ENCODE assay signal across 22 cellular contexts in genomic region chr15:43277231-43277823, GRCh38. TPM values are rescaled to one million over a fixed set of nuclear protein-coding genes. Genes with fewer than 3 reads are reported as not detected.
"Had no signal": no experiment of that assay in that cellular context is flagged by ENCODE, and none has a peak within 500 bp of the region (broad histone marks: within the 10 kb centered on the region; RNA-seq: fewer than 3 reads in every experiment).

No MANE protein-coding gene starts in this region.

- H3K36me3 Mint-ChIP-seq: activated naive CD8-positive, alpha-beta T cell treated with anti-CD3 and anti-CD28 coated beads, Interleukin-2, amount 10 ng/mL, durations not matched to agents 7 days and 5 days; brain had no signal

- H3K9me3 ChIP-seq: gastroesophageal sphincter, suprapubic skin, upper lobe of left lung had no signal

- H3K36me3 ChIP-seq: gastroesophageal sphincter, heart right ventricle, suprapubic skin, upper lobe of left lung had no signal

- H3K4me1 ChIP-seq: gastroesophageal sphincter, upper lobe of left lung had no signal

- H3K4me3 ChIP-seq: gastroesophageal sphincter, heart right ventricle, skin epidermis, suprapubic skin, upper lobe of left lung had no signal

- H3K4me1 Mint-ChIP-seq: activated naive CD8-positive, alpha-beta T cell treated with anti-CD3 and anti-CD28 coated beads, Interleukin-2, amount 10 ng/mL, durations not matched to agents 7 days and 5 days; brain; naive thymus-derived CD8-positive, alpha-beta T cell had no signal

- H3K27ac ChIP-seq: gastroesophageal sphincter, heart right ventricle, skin epidermis, upper lobe of left lung had no signal

- H3K27ac Mint-ChIP-seq: activated B cell treated with CpG ODN at 0.5 μM for 24 hours; activated CD8-positive, alpha-beta T cell treated with anti-CD3 and anti-CD28 coated beads for 36 hours; activated naive CD8-positive, alpha-beta T cell treated with anti-CD3 and anti-CD28 coated beads, Interleukin-2, amount 10 ng/mL, durations not matched to agents 7 days and 5 days; activated T-cell treated with anti-CD3 and anti-CD28 coated beads, Interleukin-2, amount 50 U/mL, for 72 hours; brain; naive thymus-derived CD8-positive, alpha-beta T cell; stimulated activated naive CD8-positive, alpha-beta T cell treated with anti-CD3 and anti-CD28 coated beads, Interleukin-15, Interleukin-2, amounts not matched to agents 100 ng/mL and 50 ng/mL, for 24 hours had no signal

- H3K27me3 ChIP-seq: upper lobe of left lung had no signal

- H3K27me3 Mint-ChIP-seq: activated B cell treated with CpG ODN at 0.5 μM for 24 hours; stimulated activated naive CD8-positive, alpha-beta T cell treated with anti-CD3 and anti-CD28 coated beads, Interleukin-15, Interleukin-2, amounts not matched to agents 100 ng/mL and 50 ng/mL, for 24 hours had no signal

- H3K9me3 Mint-ChIP-seq: activated B cell treated with CpG ODN at 0.5 μM for 24 hours; activated naive CD8-positive, alpha-beta T cell treated with anti-CD3 and anti-CD28 coated beads, Interleukin-2, amount 10 ng/mL, durations not matched to agents 7 days and 5 days; activated T-cell treated with anti-CD3 and anti-CD28 coated beads, Interleukin-2, amount 50 U/mL, for 72 hours had no signal

- H3K4me3 Mint-ChIP-seq: activated B cell treated with CpG ODN at 0.5 μM for 24 hours; activated CD8-positive, alpha-beta T cell treated with anti-CD3 and anti-CD28 coated beads for 36 hours; activated naive CD8-positive, alpha-beta T cell treated with anti-CD3 and anti-CD28 coated beads, Interleukin-2, amount 10 ng/mL, durations not matched to agents 7 days and 5 days; activated T-cell treated with anti-CD3 and anti-CD28 coated beads, Interleukin-2, amount 50 U/mL, for 72 hours; brain; naive thymus-derived CD8-positive, alpha-beta T cell; stimulated activated naive CD8-positive, alpha-beta T cell treated with anti-CD3 and anti-CD28 coated beads, Interleukin-15, Interleukin-2, amounts not matched to agents 100 ng/mL and 50 ng/mL, for 24 hours had no signal

- DNase-seq: activated B cell treated with CpG ODN at 0.5 μM for 24 hours; activated CD4-positive, alpha-beta T cell treated with anti-CD3 and anti-CD28 coated beads for 48 hours; activated CD8-positive, alpha-beta memory T cell treated with anti-CD3 and anti-CD28 coated beads, Interleukin-2, amount 50 U/mL, for 4 hours; activated CD8-positive, alpha-beta T cell treated with anti-CD3 and anti-CD28 coated beads for 36 hours; activated naive CD8-positive, alpha-beta T cell treated with anti-CD3 and anti-CD28 coated beads, Interleukin-2, amount 10 ng/mL, durations not matched to agents 7 days and 5 days; activated T-cell treated with anti-CD3 and anti-CD28 coated beads, Interleukin-2, amount 50 U/mL, for 72 hours; dermis blood vessel endothelial cell; heart right ventricle; naive thymus-derived CD8-positive, alpha-beta T cell; posterior cingulate gyrus; right cardiac atrium; stimulated activated CD4-positive, alpha-beta T cell treated with anti-CD3 and anti-CD28 coated beads, Interleukin-4, amount 100 ng/mL, for 24 hours; T-helper 2 cell; upper lobe of left lung had no signal

- ATAC-seq: activated CD8-positive, alpha-beta T cell treated with anti-CD3 and anti-CD28 coated beads for 36 hours; activated T-cell treated with anti-CD3 and anti-CD28 coated beads, Interleukin-2, amount 50 U/mL, for 72 hours; gastroesophageal sphincter; heart right ventricle; naive thymus-derived CD8-positive, alpha-beta T cell; right cardiac atrium had no signal

RNA-seq across cellular contexts. Expression of gene TGM5, which starts 10.6 kb away (rescaled TPM):
- total RNA-seq: activated T-cell treated with anti-CD3 and anti-CD28 coated beads, Interleukin-2, amount 50 U/mL, for 72 hours; dermis blood vessel endothelial cell; heart right ventricle; lung microvascular endothelial cell; naive thymus-derived CD8-positive, alpha-beta T cell; right cardiac atrium had no signal

RNA-seq across cellular contexts. Expression of gene TGM7, which starts 24.7 kb away (rescaled TPM):
- total RNA-seq: activated B cell treated with CpG ODN at 0.5 μM for 24 hours; activated CD8-positive, alpha-beta T cell treated with anti-CD3 and anti-CD28 coated beads for 36 hours; activated naive CD8-positive, alpha-beta T cell treated with anti-CD3 and anti-CD28 coated beads, Interleukin-2, amount 10 ng/mL, durations not matched to agents 7 days and 5 days; activated T-cell treated with anti-CD3 and anti-CD28 coated beads, Interleukin-2, amount 50 U/mL, for 72 hours; dermis blood vessel endothelial cell; epithelial cell of proximal tubule; gastroesophageal sphincter; heart right ventricle; lung microvascular endothelial cell; mucosa of gallbladder; naive thymus-derived CD8-positive, alpha-beta T cell; right cardiac atrium; suprapubic skin; upper lobe of left lung had no signal

RNA-seq across cellular contexts. Expression of gene EPB42, which starts 56.5 kb away (rescaled TPM):
- total RNA-seq: activated B cell treated with CpG ODN at 0.5 μM for 24 hours; activated CD8-positive, alpha-beta T cell treated with anti-CD3 and anti-CD28 coated beads for 36 hours; activated naive CD8-positive, alpha-beta T cell treated with anti-CD3 and anti-CD28 coated beads, Interleukin-2, amount 10 ng/mL, durations not matched to agents 7 days and 5 days; activated T-cell treated with anti-CD3 and anti-CD28 coated beads, Interleukin-2, amount 50 U/mL, for 72 hours; dermis blood vessel endothelial cell; epithelial cell of proximal tubule; lung microvascular endothelial cell; naive thymus-derived CD8-positive, alpha-beta T cell; right cardiac atrium; suprapubic skin had no signal
